Comparison of ENCODE assay signal across 8 cellular contexts in genomic region chr3:176430244-176430893, GRCh38.
A peak's percentile ranks its signal among the peaks of the same experiment; 100 is the strongest.
DNase-seq lines count a peak whose midpoint lies in the region; TF ChIP-seq lines count a peak whose summit lies in the region.

No MANE protein-coding gene starts in this region.

- in situ Hi-C loops in KBM-7 (cut with MboI; ENCODE audit: low pct_unique_long_range_greater_than_20kb, low sequenced_read_pairs), result no loop called here

- DNase-seq in NCI-H510A treated with DMSO at 0.1 percent for 48 hours (lab: John Stamatoyannopoulos, UW) (peak; percentile 72), NCI-H510A (lab: John Stamatoyannopoulos, UW) (no peak), KBM-7 (peak; percentile 32), RKO (ENCODE audit: low spot score) (peak; percentile 65), fibroblast of mammary gland (ENCODE audit: low read depth) (peak; percentile 68), retinal pigment epithelial cell (ENCODE audit: low read depth) (peak; percentile 13), NCI-H128 (lab: John Stamatoyannopoulos, UW; ENCODE audit: unreplicated experiment) (no peak), DMS79 (lab: John Stamatoyannopoulos, UW) (no peak)

- H3K4me3 ChIP-seq in fibroblast of mammary gland (ENCODE audit: control insufficient read depth, low read depth, low read length) (no peak overlapping the region), retinal pigment epithelial cell (ENCODE audit: low read length) (no peak overlapping the region)

- TF ChIP-seq CTCF in fibroblast of mammary gland (conservative IDR thresholded peaks at IDR 0.05; ENCODE audit: control insufficient read depth, insufficient read depth, low read depth, low read length), result peak; percentile 73
- TF ChIP-seq CTCF in retinal pigment epithelial cell (conservative IDR thresholded peaks at IDR 0.05; ENCODE audit: low read depth, low read length), result peak; percentile 75

Comparison
In these comparisons a context has a peak if more than half of its experiments do, and no peak if none do; other contexts are left out.
1. DNase-seq: peak in NCI-H510A treated with DMSO at 0.1 percent for 48 hours (single experiment), KBM-7 (single experiment), RKO (single experiment), fibroblast of mammary gland (single experiment) and retinal pigment epithelial cell (single experiment); none in NCI-H510A (single experiment), NCI-H128 (single experiment) and DMS79 (single experiment).